ENCODE assay signal across 9 cellular contexts in genomic region chr14:88044782-88045446, GRCh38.
DNase-seq lines count a peak whose midpoint lies in the region; ATAC-seq and FAIRE-seq lines count a peak whose summit lies in the region.
"Had no signal": no experiment of that assay in that cellular context is flagged by ENCODE, and none has a peak within 500 bp of the region (broad histone marks: within the 10 kb centered on the region; RNA-seq: fewer than 3 reads in every experiment).

No MANE protein-coding gene starts in this region.

- no peak for FAIRE-seq in urothelium cell line (lab: Jason Lieb, UNC)
- FAIRE-seq: TTC549 had no signal

- DNase-seq in OCI-M1 (lab: John Stamatoyannopoulos, UW) (peak; percentile 6), pons (ENCODE audit: low spot score) (peak; percentile 55), NCI-H2227 treated with DMSO at 0.1 percent for 48 hours (lab: John Stamatoyannopoulos, UW) (no peak), activated gamma-delta T cell (lab: John Stamatoyannopoulos, UW) (no peak), urothelium cell line (ENCODE audit: low spot score) (no peak)
- DNase-seq: occipital lobe had no signal

- ATAC-seq in GM18873 (IDR thresholded peaks at IDR 0.05; ENCODE audit: low FRiP score, unreplicated experiment), result peak; percentile 85
- ATAC-seq in HG02763 (IDR thresholded peaks at IDR 0.05; ENCODE audit: unreplicated experiment), result peak; percentile 53

Comparison
In these comparisons a context has a peak if more than half of its experiments do, and no peak if none do; other contexts are left out.
1. DNase-seq: peak in OCI-M1 (single experiment) and pons (single experiment); none in NCI-H2227 treated with DMSO at 0.1 percent for 48 hours (single experiment), activated gamma-delta T cell (single experiment) and urothelium cell line (single experiment).